In the genomic region with DNA sequence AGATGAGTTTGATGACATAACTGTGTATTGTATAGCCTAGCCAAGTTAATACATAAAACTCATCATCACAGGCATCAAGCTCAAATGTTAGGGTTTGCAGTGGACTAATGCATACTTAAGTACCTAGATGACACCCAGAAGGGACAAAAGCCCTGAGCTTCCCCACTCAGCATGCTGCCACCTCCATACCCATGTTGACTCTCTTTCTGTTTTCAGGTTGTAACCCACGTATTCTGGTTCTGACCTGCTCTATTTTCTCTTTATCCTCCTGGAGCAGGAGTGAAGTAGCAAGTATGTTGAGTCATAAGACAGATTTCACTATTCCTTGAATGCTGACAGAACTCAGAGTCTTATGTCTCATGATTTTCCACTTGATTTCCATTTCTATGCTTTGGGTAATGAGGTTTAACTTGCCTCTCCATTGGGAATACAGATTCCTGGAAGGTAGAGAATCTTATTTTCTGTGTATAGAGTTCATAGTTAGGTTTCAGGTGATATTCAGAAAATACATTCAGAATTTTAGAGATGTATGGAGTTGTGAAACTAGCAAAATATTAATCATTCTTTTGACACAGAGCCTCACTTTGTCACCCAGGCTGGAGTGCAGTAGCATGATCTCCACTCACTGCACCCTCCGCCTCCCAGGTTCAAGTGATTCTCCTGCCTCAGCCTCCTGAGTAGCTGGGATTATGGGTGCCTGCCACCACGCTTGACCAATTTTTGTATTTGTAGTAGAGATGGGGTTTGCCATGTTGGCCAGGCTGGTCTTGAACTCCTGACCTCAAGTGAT, we compare ENCODE assay signal across 22 cellular contexts.
A peak's percentile ranks its signal among the peaks of the same experiment; 100 is the strongest.
DNase-seq lines count a peak whose midpoint lies in the region; ATAC-seq and TF ChIP-seq lines count a peak whose summit lies in the region.
"Had no signal": no experiment of that assay in that cellular context is flagged by ENCODE, and none has a peak within 500 bp of the region (broad histone marks: within the 10 kb centered on the region; RNA-seq: fewer than 3 reads in every experiment).

No MANE protein-coding gene starts in this region.

- dilution Hi-C loops in mammary epithelial cell (cut with HindIII; ENCODE audit: low sequenced_read_pairs), result loop anchor here (5.0 kb wide), 1 partner anchor 92 kb away; no protein-coding TSS in a partner anchor

- CTCF ChIA-PET in MCF 10A (lab: Yijun Ruan, JAX), result interaction anchor here (0.9 to 1.6 kb wide), 3 partner anchors 219 to 459 kb away, joined by 4 to 6 read pairs (median 4); no protein-coding TSS in a partner anchor
- CTCF ChIA-PET in mammary epithelial cell (lab: Charles Lee; ENCODE audit: low non-redundant PET), result no interaction called here

- no peak overlapping the region for H2AFZ ChIP-seq in mammary epithelial cell (ENCODE audit: low read depth, low read length)

- H4K20me1 ChIP-seq in mammary epithelial cell (ENCODE audit: insufficient read depth, low read length), result no peaks in the 10 kb centered on the region
- H4K20me1 ChIP-seq: BLaER1 had no signal

- no peaks in the 10 kb centered on the region for H3K9me3 Mint-ChIP-seq in MCF 10A (ENCODE audit: unreplicated experiment)

- no TSS peak for BruUV-seq in MCF 10A (replicated peaks; lab: Mats Ljungman, UMichigan)
- no TSS peak for BruUV-seq in mammary epithelial cell (replicated peaks; lab: Mats Ljungman, UMichigan)

- no peaks in the 10 kb centered on the region for H3K36me3 Mint-ChIP-seq in MCF 10A (ENCODE audit: insufficient read depth, unreplicated experiment)
- H3K36me3 Mint-ChIP-seq: CD4-positive, CD25-positive, alpha-beta regulatory T cell had no signal

- DNase-seq in activated CD4-positive, alpha-beta T cell treated with anti-CD3 and anti-CD28 coated beads for 48 hours, result peak; percentile 16
- no peak for DNase-seq in activated CD4-positive, alpha-beta T cell treated with anti-CD3 and anti-CD28 coated beads for 4 hours
- DNase-seq in MCF 10A (ENCODE audit: unreplicated experiment) (peak; percentile 21), mammary epithelial cell (no peak), epithelial cell of proximal tubule (ENCODE audit: low read depth) (peak; percentile 18)
- no peak for DNase-seq in activated effector memory CD4-positive, alpha-beta T cell treated with anti-CD3 and anti-CD28 coated beads, Interleukin-2, amount 50 U/mL, for 16 hours
- DNase-seq: 8988T; CD4-positive, CD25-positive, alpha-beta regulatory T cell; DMS153; DND-41; H7; MV-4-11; NCI-H1105; NCI-H146; NCI-H2029; NCI-H446 treated with DMSO at 0.1 percent for 48 hours; NCI-H526; NCI-H82; NK-92 treated with Interleukin-12 subunit alpha and Interleukin-12 subunit beta, amount 100 ng/mL, for 24 hours; PC-3 had no signal

- intact Hi-C loops in MCF 10A (cut with micrococcal nuclease), result no loop called here
- intact Hi-C loops in mammary epithelial cell (cut with micrococcal nuclease), result no loop called here

- H3K4me2 ChIP-seq in mammary epithelial cell (ENCODE audit: insufficient read depth, low read depth, low read length), result no peak overlapping the region
- H3K4me2 ChIP-seq: BLaER1 had no signal

- 79% methylated on average over 3 of the region's 3 CpGs for WGBS in mammary epithelial cell (ENCODE audit: low coverage, missing lambda C conversion rate)

- H3K27me3 Mint-ChIP-seq in MCF 10A (ENCODE audit: insufficient read depth, unreplicated experiment), result no peaks in the 10 kb centered on the region
- H3K27me3 Mint-ChIP-seq: CD4-positive, CD25-positive, alpha-beta regulatory T cell had no signal

- no peaks in the 10 kb centered on the region for H3K36me3 ChIP-seq in mammary epithelial cell (ENCODE audit: insufficient read depth, low read length)
- H3K36me3 ChIP-seq: BLaER1 had no signal

- in situ Hi-C loops in mammary epithelial cell (cut with MboI; ENCODE audit: low sequenced_read_pairs in 2 of 2), result loop anchor here (10.0 to 25.0 kb wide), 2 partner anchors 422 to 429 kb away; no protein-coding TSS in a partner anchor

- no peak overlapping the region for H3K27ac Mint-ChIP-seq in MCF 10A (ENCODE audit: low read depth, unreplicated experiment)
- H3K27ac Mint-ChIP-seq: CD4-positive, CD25-positive, alpha-beta regulatory T cell had no signal

- H3K79me2 ChIP-seq in mammary epithelial cell (ENCODE audit: insufficient read depth, low read length), result no peaks in the 10 kb centered on the region

- POLR2A ChIA-PET in MCF 10A (lab: Yijun Ruan, JAX), result interaction anchor here (0.6 kb wide), 1 partner anchor 1598 kb away, joined by 3 read pairs; no protein-coding TSS in a partner anchor

- no peak for ATAC-seq in HG03439 (IDR thresholded peaks at IDR 0.05; ENCODE audit: unreplicated experiment)
- ATAC-seq: PC-3 had no signal

- TF ChIP-seq CTCF in MCF 10A (IDR thresholded peaks at IDR 0.05; ENCODE audit: unreplicated experiment) (no peak), mammary epithelial cell (conservative IDR thresholded peaks at IDR 0.05 in 1 of 2, IDR thresholded peaks at IDR 0.05 in 1 of 2; ENCODE audit: extremely low read depth in 1 of 2, insufficient read depth in 1 of 2, low read depth in 1 of 2, low read length in 2 of 2) (no peak), epithelial cell of proximal tubule (conservative IDR thresholded peaks at IDR 0.05; ENCODE audit: low read depth, low read length) (no peak)

- peaks cover 5% of the 10 kb centered on the region for H3K27me3 ChIP-seq in mammary epithelial cell (ENCODE audit: insufficient read depth, low read length)
- H3K27me3 ChIP-seq: BLaER1 had no signal

- H3K27ac ChIP-seq in mammary epithelial cell (ENCODE audit: insufficient read depth, low read depth, low read length), result no peak overlapping the region
- H3K27ac ChIP-seq: BLaER1 had no signal

- no peak overlapping the region for H3K4me3 Mint-ChIP-seq in MCF 10A (ENCODE audit: unreplicated experiment)
- H3K4me3 Mint-ChIP-seq: CD4-positive, CD25-positive, alpha-beta regulatory T cell had no signal

- H3K4me3 ChIP-seq in mammary epithelial cell (replicated peaks in 1 of 3; ENCODE audit: insufficient read depth in 1 of 3, low read depth in 2 of 3, low read length in 3 of 3) (no peak overlapping the region), epithelial cell of proximal tubule (ENCODE audit: low read depth, low read length) (no peak overlapping the region)
- H3K4me3 ChIP-seq: BLaER1 had no signal

- H3K9me3 ChIP-seq in mammary epithelial cell (replicated peaks; ENCODE audit: insufficient read depth, low read length), result no peaks in the 10 kb centered on the region
- H3K9me3 ChIP-seq: BLaER1 had no signal

- H3K9ac ChIP-seq in mammary epithelial cell (ENCODE audit: insufficient read depth, low read length), result no peak overlapping the region
- H3K9ac ChIP-seq: BLaER1 had no signal

- peaks cover 3% of the 10 kb centered on the region for H3K4me1 ChIP-seq in mammary epithelial cell (ENCODE audit: insufficient read depth, low read length)
- H3K4me1 ChIP-seq: BLaER1 had no signal

- peaks cover 9% of the 10 kb centered on the region for H3K4me1 Mint-ChIP-seq in MCF 10A (ENCODE audit: insufficient read depth, unreplicated experiment)
- H3K4me1 Mint-ChIP-seq: CD4-positive, CD25-positive, alpha-beta regulatory T cell had no signal

Comparison
In these comparisons a context has a peak if more than half of its experiments do, and no peak if none do; other contexts are left out.
1. DNase-seq: peak in activated CD4-positive, alpha-beta T cell treated with anti-CD3 and anti-CD28 coated beads for 48 hours (single experiment), MCF 10A (single experiment) and epithelial cell of proximal tubule (single experiment); none in activated CD4-positive, alpha-beta T cell treated with anti-CD3 and anti-CD28 coated beads for 4 hours (0 of 2), mammary epithelial cell (single experiment) and activated effector memory CD4-positive, alpha-beta T cell treated with anti-CD3 and anti-CD28 coated beads, Interleukin-2, amount 50 U/mL, for 16 hours (single experiment).